ENCODE assay signal across 13 cellular contexts in the genomic region with DNA sequence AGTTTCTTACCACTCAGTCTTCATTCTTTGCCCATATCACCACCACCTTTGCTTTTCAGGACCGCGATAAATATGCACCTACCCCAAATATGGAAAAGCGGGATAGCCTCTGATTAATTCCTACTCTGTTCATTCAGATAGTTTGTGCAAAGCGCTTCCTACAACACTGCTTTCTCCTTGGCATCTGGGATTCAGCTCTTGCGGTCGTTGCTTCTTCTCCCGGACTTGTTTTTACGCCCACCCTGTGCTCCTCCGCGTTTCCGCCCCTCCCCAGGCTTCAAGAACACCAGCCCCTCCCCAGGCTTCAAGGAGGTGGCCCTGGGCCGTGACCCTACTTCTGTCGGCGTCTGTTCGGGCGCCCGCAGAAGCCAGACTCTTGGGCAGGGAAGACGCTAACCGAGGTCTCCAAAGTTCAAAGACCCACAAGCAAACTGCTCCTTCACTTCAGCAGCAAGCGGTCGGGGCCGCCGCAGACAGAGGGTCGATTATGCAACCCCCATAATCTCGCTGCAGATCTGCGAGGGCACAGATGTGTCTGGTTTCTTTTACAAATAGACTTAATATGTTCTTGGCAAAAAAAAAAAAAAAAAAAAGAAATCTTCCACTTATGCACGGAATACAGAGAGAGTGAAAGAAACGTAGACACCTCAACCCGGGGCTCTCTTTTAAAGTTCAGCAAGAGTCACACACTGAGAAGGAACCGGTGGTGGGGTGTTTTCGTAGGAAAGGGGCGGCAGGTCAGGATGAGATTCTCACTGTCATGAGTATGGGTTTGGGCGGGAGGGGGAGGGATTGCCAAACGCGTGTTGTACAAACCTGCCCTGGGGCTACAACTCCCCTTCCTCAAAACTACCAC. TPM values are rescaled to one million over a fixed set of nuclear protein-coding genes. Genes with fewer than 3 reads are reported as not detected.
DNase-seq lines count a peak whose midpoint lies in the region; ATAC-seq and TF ChIP-seq lines count a peak whose summit lies in the region.
"Had no signal": no experiment of that assay in that cellular context is flagged by ENCODE, and none has a peak within 500 bp of the region (broad histone marks: within the 10 kb centered on the region; RNA-seq: fewer than 3 reads in every experiment).

No MANE protein-coding gene starts in this region.

- H3K27me3 ChIP-seq in neural progenitor cell = peaks cover 100% of the 10 kb centered on the region

- H2AFZ ChIP-seq in neural progenitor cell (replicated peaks) = no peak overlapping the region

- H3K4me2 ChIP-seq in neural progenitor cell = peak overlapping the region; percentile 78

- H3K27ac ChIP-seq in neural progenitor cell = no peak overlapping the region

- H3K9me3 Mint-ChIP-seq in chondrocyte (ENCODE audit: low read depth) (no peaks in the 10 kb centered on the region), neural progenitor cell (no peaks in the 10 kb centered on the region)

- H3K27me3 Mint-ChIP-seq in chondrocyte (ENCODE audit: low read depth) (peaks cover 81% of the 10 kb centered on the region), neural progenitor cell (ENCODE audit: insufficient read depth, low read depth) (peaks cover 93% of the 10 kb centered on the region)

- TF ChIP-seq CTCF in GM13977 (IDR thresholded peaks at IDR 0.05; ENCODE audit: extremely low read depth, insufficient read depth, missing control alignments) (no peak), chondrocyte (IDR thresholded peaks at IDR 0.05) (no peak), neural progenitor cell (IDR thresholded peaks at IDR 0.05) (no peak)

- in situ Hi-C loops in GM13977 (cut with MboI; ENCODE audit: low pct_unique_long_range_greater_than_20kb, low sequenced_read_pairs, unreplicated experiment) = no loop called here

- H3K4me3 Mint-ChIP-seq in chondrocyte (ENCODE audit: unreplicated experiment) = peak overlapping the region; percentile 24
- H3K4me3 Mint-ChIP-seq in neural progenitor cell = peak overlapping the region; percentile 79
- H3K4me3 Mint-ChIP-seq: memory B cell had no signal

- peaks cover 50% of the 10 kb centered on the region for H3K4me1 ChIP-seq in neural progenitor cell

- peaks cover 45% of the 10 kb centered on the region for H3F3A ChIP-seq in neural progenitor cell (ENCODE audit: low read depth)

- H3K36me3 Mint-ChIP-seq in chondrocyte (ENCODE audit: low read depth) (peaks cover 12% of the 10 kb centered on the region), neural progenitor cell (peaks cover 2% of the 10 kb centered on the region)
- H3K36me3 Mint-ChIP-seq: memory B cell had no signal

- no peak overlapping the region for H3K4me3 ChIP-seq in Jurkat, Clone E6-1 (ENCODE audit: low read length)
- no peak overlapping the region for H3K4me3 ChIP-seq in neural progenitor cell

- no peaks in the 10 kb centered on the region for H3K79me2 ChIP-seq in neural progenitor cell (ENCODE audit: low read depth)

- no peak for ATAC-seq in HG02870 (IDR thresholded peaks at IDR 0.05; ENCODE audit: unreplicated experiment)

- peak; percentile 29 for DNase-seq in GM13977 (ENCODE audit: low spot score)
- DNase-seq in Jurkat, Clone E6-1 (ENCODE audit: low read depth, low spot score) = peak; percentile 73
- no peak for DNase-seq in chondrocyte (ENCODE audit: low spot score)
- DNase-seq in neural progenitor cell (ENCODE audit: low spot score) = peak; percentile 39
- DNase-seq in nucleus accumbens (lab: John Stamatoyannopoulos, UW) = no peak
- no peak for DNase-seq in NCI-H446 (lab: John Stamatoyannopoulos, UW)
- no peak for DNase-seq in NCI-H1105 treated with DMSO at 0.1 percent for 48 hours (lab: John Stamatoyannopoulos, UW)
- DNase-seq: aorta, COR-L47 had no signal

- H3K4me1 Mint-ChIP-seq in chondrocyte (ENCODE audit: low read depth) (peaks cover 72% of the 10 kb centered on the region), neural progenitor cell (peaks cover 50% of the 10 kb centered on the region)

- H3K27ac Mint-ChIP-seq in chondrocyte (ENCODE audit: unreplicated experiment) (no peak overlapping the region), neural progenitor cell (no peak overlapping the region)
- H3K27ac Mint-ChIP-seq: memory B cell had no signal

- H3K36me3 ChIP-seq in neural progenitor cell = no peaks in the 10 kb centered on the region

- H3K9me3 ChIP-seq in neural progenitor cell (ENCODE audit: low read depth) = no peaks in the 10 kb centered on the region

- H4K20me1 ChIP-seq in neural progenitor cell (ENCODE audit: low read depth) = peaks cover 87% of the 10 kb centered on the region

- H3K9ac ChIP-seq in neural progenitor cell = no peak overlapping the region

RNA-seq across cellular contexts. Expression of gene DLX5, which starts 2.0 kb away (rescaled TPM):
- polyA plus RNA-seq in Jurkat, Clone E6-1 (2012; ENCODE audit: insufficient read depth, insufficient read length) = not detected
- total RNA-seq in chondrocyte = 0.27 to 7.5 TPM (median 0.77 TPM) in 3 replicates
- total RNA-seq in neural progenitor cell (ENCODE audit: low replicate concordance) = not detected in 2 replicates
- total RNA-seq: renal cortical epithelial cell; T-helper 1 cell treated with Interleukin-12 subunit alpha and Interleukin-12 subunit beta and Interleukin-4 antibody, amounts not matched to agents 30 ng/mL and 1 ng/mL, for 36 hours had no signal
- polyA plus RNA-seq: aorta had no signal

RNA-seq across cellular contexts. Expression of gene DLX6, which starts 17.3 kb away (rescaled TPM):
- polyA plus RNA-seq in Jurkat, Clone E6-1 (2012; ENCODE audit: insufficient read depth, insufficient read length) = not detected
- total RNA-seq in chondrocyte (2.7 TPM in 1 of 3 replicates, not detected in the others), neural progenitor cell (ENCODE audit: low replicate concordance) (0.19 TPM in 1 of 2 replicates, not detected in the other)
- total RNA-seq: renal cortical epithelial cell; T-helper 1 cell treated with Interleukin-12 subunit alpha and Interleukin-12 subunit beta and Interleukin-4 antibody, amounts not matched to agents 30 ng/mL and 1 ng/mL, for 36 hours had no signal

Comparison
In these comparisons a context has a peak if more than half of its experiments do, and no peak if none do; other contexts are left out.
1. DNase-seq: peak in GM13977 (single experiment), Jurkat, Clone E6-1 (single experiment) and neural progenitor cell (single experiment); none in chondrocyte (single experiment), nucleus accumbens (0 of 56), NCI-H446 (0 of 2) and NCI-H1105 treated with DMSO at 0.1 percent for 48 hours (single experiment).